Comparison of ENCODE assay signal across 1 cellular context in the genomic region with DNA sequence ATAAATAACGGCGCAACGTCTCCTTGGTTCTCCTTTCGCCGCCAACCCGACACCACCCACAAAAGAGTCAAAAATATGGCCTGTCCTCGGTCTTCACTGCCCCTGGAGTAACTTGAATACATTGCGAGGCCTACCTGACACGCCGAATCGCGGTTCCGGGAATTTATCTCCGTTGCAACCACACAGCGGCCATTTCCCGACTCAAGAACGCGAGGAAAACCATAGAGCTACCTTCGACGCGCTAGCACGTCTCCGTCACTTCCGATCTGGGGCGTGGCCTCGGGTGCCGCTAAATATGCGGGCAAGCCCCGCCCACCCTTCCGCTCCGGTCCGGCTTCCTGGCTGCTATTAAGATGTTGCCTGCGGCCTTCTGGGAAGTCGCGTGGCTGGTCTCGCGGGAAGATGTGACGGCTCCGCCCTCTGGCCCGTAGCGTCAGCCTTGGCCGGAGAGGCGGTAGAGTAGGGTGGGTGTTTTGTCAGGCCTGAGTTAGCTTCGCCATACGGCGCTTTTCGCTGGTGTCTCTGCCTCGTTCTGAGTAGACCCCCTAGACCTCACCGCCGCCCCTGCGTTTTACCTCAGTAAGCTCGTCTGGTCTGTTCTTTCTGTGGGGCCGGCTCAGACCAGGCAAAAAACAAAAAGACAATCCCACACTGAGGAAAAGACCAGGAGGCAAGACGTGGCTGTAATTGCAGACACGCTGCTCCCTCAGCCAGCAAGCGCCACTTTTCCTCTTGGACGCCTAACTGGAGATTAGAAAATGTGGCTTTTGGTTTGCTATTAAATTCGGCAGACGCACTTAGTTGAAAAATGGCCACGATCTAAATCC.
TF ChIP-seq lines count a peak whose summit lies in the region.

A gene with protein sequence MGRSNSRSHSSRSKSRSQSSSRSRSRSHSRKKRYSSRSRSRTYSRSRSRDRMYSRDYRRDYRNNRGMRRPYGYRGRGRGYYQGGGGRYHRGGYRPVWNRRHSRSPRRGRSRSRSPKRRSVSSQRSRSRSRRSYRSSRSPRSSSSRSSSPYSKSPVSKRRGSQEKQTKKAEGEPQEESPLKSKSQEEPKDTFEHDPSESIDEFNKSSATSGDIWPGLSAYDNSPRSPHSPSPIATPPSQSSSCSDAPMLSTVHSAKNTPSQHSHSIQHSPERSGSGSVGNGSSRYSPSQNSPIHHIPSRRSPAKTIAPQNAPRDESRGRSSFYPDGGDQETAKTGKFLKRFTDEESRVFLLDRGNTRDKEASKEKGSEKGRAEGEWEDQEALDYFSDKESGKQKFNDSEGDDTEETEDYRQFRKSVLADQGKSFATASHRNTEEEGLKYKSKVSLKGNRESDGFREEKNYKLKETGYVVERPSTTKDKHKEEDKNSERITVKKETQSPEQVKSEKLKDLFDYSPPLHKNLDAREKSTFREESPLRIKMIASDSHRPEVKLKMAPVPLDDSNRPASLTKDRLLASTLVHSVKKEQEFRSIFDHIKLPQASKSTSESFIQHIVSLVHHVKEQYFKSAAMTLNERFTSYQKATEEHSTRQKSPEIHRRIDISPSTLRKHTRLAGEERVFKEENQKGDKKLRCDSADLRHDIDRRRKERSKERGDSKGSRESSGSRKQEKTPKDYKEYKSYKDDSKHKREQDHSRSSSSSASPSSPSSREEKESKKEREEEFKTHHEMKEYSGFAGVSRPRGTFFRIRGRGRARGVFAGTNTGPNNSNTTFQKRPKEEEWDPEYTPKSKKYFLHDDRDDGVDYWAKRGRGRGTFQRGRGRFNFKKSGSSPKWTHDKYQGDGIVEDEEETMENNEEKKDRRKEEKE (minus strand): TSS at position 268 of the 827 bp plus-strand sequence. CDS start 9,980 bp downstream, outside the sequence.

TF ChIP-seq in HepG2, 621 proteins besides CTCF, POLR2A, EP300 and RAD21 (continued from another document and continues in another):
- TF ChIP-seq, protein P1, sequence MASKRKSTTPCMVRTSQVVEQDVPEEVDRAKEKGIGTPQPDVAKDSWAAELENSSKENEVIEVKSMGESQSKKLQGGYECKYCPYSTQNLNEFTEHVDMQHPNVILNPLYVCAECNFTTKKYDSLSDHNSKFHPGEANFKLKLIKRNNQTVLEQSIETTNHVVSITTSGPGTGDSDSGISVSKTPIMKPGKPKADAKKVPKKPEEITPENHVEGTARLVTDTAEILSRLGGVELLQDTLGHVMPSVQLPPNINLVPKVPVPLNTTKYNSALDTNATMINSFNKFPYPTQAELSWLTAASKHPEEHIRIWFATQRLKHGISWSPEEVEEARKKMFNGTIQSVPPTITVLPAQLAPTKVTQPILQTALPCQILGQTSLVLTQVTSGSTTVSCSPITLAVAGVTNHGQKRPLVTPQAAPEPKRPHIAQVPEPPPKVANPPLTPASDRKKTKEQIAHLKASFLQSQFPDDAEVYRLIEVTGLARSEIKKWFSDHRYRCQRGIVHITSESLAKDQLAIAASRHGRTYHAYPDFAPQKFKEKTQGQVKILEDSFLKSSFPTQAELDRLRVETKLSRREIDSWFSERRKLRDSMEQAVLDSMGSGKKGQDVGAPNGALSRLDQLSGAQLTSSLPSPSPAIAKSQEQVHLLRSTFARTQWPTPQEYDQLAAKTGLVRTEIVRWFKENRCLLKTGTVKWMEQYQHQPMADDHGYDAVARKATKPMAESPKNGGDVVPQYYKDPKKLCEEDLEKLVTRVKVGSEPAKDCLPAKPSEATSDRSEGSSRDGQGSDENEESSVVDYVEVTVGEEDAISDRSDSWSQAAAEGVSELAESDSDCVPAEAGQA (IDR thresholded peaks at IDR 0.05; ENCODE audit: low read depth): peak; percentile 63; the same call in 1 of the 2 replicates
- TF ChIP-seq, protein P1 (CRISPR knock-in tag; IDR thresholded peaks at IDR 0.05; ENCODE audit: borderline replicate concordance): no peak; the same call in 1 of the 2 replicates
- peak; percentile 52 for TF ChIP-seq SMAD3 (CRISPR knock-in tag; IDR thresholded peaks at IDR 0.05)
- TF ChIP-seq, protein P2, sequence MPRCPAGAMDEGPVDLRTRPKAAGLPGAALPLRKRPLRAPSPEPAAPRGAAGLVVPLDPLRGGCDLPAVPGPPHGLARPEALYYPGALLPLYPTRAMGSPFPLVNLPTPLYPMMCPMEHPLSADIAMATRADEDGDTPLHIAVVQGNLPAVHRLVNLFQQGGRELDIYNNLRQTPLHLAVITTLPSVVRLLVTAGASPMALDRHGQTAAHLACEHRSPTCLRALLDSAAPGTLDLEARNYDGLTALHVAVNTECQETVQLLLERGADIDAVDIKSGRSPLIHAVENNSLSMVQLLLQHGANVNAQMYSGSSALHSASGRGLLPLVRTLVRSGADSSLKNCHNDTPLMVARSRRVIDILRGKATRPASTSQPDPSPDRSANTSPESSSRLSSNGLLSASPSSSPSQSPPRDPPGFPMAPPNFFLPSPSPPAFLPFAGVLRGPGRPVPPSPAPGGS (CRISPR knock-in tag; IDR thresholded peaks at IDR 0.05): peak; percentile 48
- no peak; the same call in none of the 2 replicates for TF ChIP-seq ZNF264 (CRISPR knock-in tag; IDR thresholded peaks at IDR 0.05)
- no peak for TF ChIP-seq ZNF205 (CRISPR knock-in tag; IDR thresholded peaks at IDR 0.05)
- peak; percentile 39 for TF ChIP-seq ARNTL (CRISPR knock-in tag; IDR thresholded peaks at IDR 0.05)
- peak; percentile 26 for TF ChIP-seq CBX5 (CRISPR knock-in tag; IDR thresholded peaks at IDR 0.05; ENCODE audit: borderline replicate concordance)
- TF ChIP-seq, protein P3, sequence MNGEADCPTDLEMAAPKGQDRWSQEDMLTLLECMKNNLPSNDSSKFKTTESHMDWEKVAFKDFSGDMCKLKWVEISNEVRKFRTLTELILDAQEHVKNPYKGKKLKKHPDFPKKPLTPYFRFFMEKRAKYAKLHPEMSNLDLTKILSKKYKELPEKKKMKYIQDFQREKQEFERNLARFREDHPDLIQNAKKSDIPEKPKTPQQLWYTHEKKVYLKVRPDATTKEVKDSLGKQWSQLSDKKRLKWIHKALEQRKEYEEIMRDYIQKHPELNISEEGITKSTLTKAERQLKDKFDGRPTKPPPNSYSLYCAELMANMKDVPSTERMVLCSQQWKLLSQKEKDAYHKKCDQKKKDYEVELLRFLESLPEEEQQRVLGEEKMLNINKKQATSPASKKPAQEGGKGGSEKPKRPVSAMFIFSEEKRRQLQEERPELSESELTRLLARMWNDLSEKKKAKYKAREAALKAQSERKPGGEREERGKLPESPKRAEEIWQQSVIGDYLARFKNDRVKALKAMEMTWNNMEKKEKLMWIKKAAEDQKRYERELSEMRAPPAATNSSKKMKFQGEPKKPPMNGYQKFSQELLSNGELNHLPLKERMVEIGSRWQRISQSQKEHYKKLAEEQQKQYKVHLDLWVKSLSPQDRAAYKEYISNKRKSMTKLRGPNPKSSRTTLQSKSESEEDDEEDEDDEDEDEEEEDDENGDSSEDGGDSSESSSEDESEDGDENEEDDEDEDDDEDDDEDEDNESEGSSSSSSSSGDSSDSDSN (CRISPR knock-in tag; IDR thresholded peaks at IDR 0.05): peak; percentile 75; the same call in 1 of the 2 replicates
- TF ChIP-seq, protein P4, sequence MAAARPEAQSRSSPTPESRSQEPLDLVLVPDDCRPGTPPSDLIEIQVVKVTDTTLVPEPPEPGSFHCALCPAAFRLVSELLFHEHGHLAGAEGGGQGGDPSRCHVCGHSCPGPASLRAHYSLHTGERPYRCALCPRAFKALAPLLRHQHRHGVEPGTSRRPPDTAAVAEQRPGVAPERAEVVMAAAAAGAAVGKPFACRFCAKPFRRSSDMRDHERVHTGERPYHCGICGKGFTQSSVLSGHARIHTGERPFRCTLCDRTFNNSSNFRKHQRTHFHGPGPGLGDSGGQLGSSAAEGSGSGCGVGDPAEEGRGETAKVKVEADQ (CRISPR knock-in tag; IDR thresholded peaks at IDR 0.05; ENCODE audit: borderline replicate concordance): peak; percentile 82; the same call in 1 of the 2 replicates
- TF ChIP-seq BCL6 (CRISPR knock-in tag; IDR thresholded peaks at IDR 0.05): no peak; the same call in 1 of the 2 replicates
- no peak for TF ChIP-seq MATR3 (CRISPR knock-in tag; IDR thresholded peaks at IDR 0.05)
- no peak for TF ChIP-seq FOXP1 (IDR thresholded peaks at IDR 0.05)
- no peak; the same call in 1 of the 2 replicates for TF ChIP-seq FOXP1 (CRISPR knock-in tag; IDR thresholded peaks at IDR 0.05)
- TF ChIP-seq POLR2G (IDR thresholded peaks at IDR 0.05; ENCODE audit: low read depth, low read length): peak; percentile 99
- peak; percentile 55 for TF ChIP-seq HNRNPH1 (optimal IDR thresholded peaks at IDR 0.05; ENCODE audit: low read depth, low read length)
- TF ChIP-seq SP140L (CRISPR knock-in tag; IDR thresholded peaks at IDR 0.05; ENCODE audit: borderline replicate concordance): no peak; the same call in 1 of the 2 replicates
- TF ChIP-seq, protein P5, sequence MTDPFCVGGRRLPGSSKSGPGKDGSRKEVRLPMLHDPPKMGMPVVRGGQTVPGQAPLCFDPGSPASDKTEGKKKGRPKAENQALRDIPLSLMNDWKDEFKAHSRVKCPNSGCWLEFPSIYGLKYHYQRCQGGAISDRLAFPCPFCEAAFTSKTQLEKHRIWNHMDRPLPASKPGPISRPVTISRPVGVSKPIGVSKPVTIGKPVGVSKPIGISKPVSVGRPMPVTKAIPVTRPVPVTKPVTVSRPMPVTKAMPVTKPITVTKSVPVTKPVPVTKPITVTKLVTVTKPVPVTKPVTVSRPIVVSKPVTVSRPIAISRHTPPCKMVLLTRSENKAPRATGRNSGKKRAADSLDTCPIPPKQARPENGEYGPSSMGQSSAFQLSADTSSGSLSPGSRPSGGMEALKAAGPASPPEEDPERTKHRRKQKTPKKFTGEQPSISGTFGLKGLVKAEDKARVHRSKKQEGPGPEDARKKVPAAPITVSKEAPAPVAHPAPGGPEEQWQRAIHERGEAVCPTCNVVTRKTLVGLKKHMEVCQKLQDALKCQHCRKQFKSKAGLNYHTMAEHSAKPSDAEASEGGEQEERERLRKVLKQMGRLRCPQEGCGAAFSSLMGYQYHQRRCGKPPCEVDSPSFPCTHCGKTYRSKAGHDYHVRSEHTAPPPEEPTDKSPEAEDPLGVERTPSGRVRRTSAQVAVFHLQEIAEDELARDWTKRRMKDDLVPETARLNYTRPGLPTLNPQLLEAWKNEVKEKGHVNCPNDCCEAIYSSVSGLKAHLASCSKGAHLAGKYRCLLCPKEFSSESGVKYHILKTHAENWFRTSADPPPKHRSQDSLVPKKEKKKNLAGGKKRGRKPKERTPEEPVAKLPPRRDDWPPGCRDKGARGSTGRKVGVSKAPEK (CRISPR knock-in tag; IDR thresholded peaks at IDR 0.05; ENCODE audit: borderline replicate concordance): no peak; the same call in 1 of the 2 replicates
- TF ChIP-seq REXO4 (CRISPR knock-in tag; IDR thresholded peaks at IDR 0.05; ENCODE audit: borderline replicate concordance): no peak; the same call in 1 of the 2 replicates
- peak; percentile 68; the same call in 1 of the 2 replicates for TF ChIP-seq ZNF234 (CRISPR knock-in tag; conservative IDR thresholded peaks at IDR 0.05)
- no peak for TF ChIP-seq ZSCAN30 (CRISPR knock-in tag; IDR thresholded peaks at IDR 0.05)
- TF ChIP-seq, protein P6, sequence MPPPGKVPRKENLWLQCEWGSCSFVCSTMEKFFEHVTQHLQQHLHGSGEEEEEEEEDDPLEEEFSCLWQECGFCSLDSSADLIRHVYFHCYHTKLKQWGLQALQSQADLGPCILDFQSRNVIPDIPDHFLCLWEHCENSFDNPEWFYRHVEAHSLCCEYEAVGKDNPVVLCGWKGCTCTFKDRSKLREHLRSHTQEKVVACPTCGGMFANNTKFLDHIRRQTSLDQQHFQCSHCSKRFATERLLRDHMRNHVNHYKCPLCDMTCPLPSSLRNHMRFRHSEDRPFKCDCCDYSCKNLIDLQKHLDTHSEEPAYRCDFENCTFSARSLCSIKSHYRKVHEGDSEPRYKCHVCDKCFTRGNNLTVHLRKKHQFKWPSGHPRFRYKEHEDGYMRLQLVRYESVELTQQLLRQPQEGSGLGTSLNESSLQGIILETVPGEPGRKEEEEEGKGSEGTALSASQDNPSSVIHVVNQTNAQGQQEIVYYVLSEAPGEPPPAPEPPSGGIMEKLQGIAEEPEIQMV (CRISPR knock-in tag; IDR thresholded peaks at IDR 0.05; ENCODE audit: low read depth): peak; percentile 72; the same call in 1 of the 2 replicates
- no peak for TF ChIP-seq TCF12 (IDR thresholded peaks at IDR 0.05)
- no peak for TF ChIP-seq TCF12 (CRISPR knock-in tag; IDR thresholded peaks at IDR 0.05)
- peak; percentile 54; the same call in 1 of the 2 replicates for TF ChIP-seq ZSCAN29 (CRISPR knock-in tag; conservative IDR thresholded peaks at IDR 0.05)
- TF ChIP-seq ARNT2 (CRISPR knock-in tag; IDR thresholded peaks at IDR 0.05; ENCODE audit: low read depth): peak; percentile 97
- no peak for TF ChIP-seq FOXA1 (IDR thresholded peaks at IDR 0.05)
- peak; percentile 31; the same call in 1 of the 2 replicates for TF ChIP-seq FOXA1 (CRISPR knock-in tag; IDR thresholded peaks at IDR 0.05)
- TF ChIP-seq STAG1 (CRISPR knock-in tag; IDR thresholded peaks at IDR 0.05): no peak
- TF ChIP-seq, protein P7, sequence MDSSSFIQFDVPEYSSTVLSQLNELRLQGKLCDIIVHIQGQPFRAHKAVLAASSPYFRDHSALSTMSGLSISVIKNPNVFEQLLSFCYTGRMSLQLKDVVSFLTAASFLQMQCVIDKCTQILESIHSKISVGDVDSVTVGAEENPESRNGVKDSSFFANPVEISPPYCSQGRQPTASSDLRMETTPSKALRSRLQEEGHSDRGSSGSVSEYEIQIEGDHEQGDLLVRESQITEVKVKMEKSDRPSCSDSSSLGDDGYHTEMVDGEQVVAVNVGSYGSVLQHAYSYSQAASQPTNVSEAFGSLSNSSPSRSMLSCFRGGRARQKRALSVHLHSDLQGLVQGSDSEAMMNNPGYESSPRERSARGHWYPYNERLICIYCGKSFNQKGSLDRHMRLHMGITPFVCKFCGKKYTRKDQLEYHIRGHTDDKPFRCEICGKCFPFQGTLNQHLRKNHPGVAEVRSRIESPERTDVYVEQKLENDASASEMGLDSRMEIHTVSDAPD (CRISPR knock-in tag; IDR thresholded peaks at IDR 0.05): peak; percentile 81
- TF ChIP-seq, protein P8, sequence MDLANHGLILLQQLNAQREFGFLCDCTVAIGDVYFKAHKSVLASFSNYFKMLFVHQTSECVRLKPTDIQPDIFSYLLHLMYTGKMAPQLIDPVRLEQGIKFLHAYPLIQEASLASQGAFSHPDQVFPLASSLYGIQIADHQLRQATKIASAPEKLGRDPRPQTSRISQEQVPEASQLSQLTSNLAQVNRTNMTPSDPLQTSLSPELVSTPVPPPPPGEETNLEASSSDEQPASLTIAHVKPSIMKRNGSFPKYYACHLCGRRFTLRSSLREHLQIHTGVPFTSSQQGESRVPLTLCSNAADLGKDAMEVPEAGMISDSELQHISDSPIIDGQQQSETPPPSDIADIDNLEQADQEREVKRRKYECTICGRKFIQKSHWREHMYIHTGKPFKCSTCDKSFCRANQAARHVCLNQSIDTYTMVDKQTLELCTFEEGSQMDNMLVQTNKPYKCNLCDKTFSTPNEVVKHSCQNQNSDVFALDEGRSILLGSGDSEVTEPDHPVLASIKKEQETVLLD (CRISPR knock-in tag; IDR thresholded peaks at IDR 0.05; ENCODE audit: low read depth): peak; percentile 86
- no peak for TF ChIP-seq RBM22 (optimal IDR thresholded peaks at IDR 0.05; ENCODE audit: low read length)
